ENCODE assay signal across 8 cellular contexts in genomic region chr14:77039285-77040058, GRCh38. TPM values are rescaled to one million over a fixed set of nuclear protein-coding genes. Genes with fewer than 3 reads are reported as not detected.
A peak's percentile ranks its signal among the peaks of the same experiment; 100 is the strongest.
DNase-seq lines count a peak whose midpoint lies in the region; ATAC-seq lines count a peak whose summit lies in the region.

No MANE protein-coding gene starts in this region.

- peak overlapping the region; percentile 94 for H3K4me2 ChIP-seq in Karpas-422 (ENCODE audit: low read depth, low read length, poor library complexity, severe bottlenecking)

- H3K4me1 ChIP-seq in Karpas-422 (ENCODE audit: low read length): peaks cover 52% of the 10 kb centered on the region
- H3K4me1 ChIP-seq in iPS-20b (ENCODE audit: insufficient read depth, low read length): peaks cover 75% of the 10 kb centered on the region
- peaks cover 33 to 88% (median 82%) of the 10 kb centered on the region in 5 donors for H3K4me1 ChIP-seq in subcutaneous abdominal adipose tissue (ENCODE audit: control insufficient read depth in 5 of 5, insufficient read depth in 5 of 5, low read length in 5 of 5)

- no peaks in the 10 kb centered on the region for H3K27me3 Mint-ChIP-seq in activated T-cell treated with anti-CD3 and anti-CD28 coated beads, Interleukin-2, amount 50 U/mL, for 24 hours
- no peaks in the 10 kb centered on the region for H3K27me3 Mint-ChIP-seq in activated naive CD8-positive, alpha-beta T cell treated with anti-CD3 and anti-CD28 coated beads, Interleukin-2, amount 10 ng/mL, durations not matched to agents 7 days and 5 days

- H3K36me3 ChIP-seq in Karpas-422 (ENCODE audit: insufficient read depth, low read length) (no peaks in the 10 kb centered on the region), iPS-20b (ENCODE audit: insufficient read depth, low read depth, low read length) (no peaks in the 10 kb centered on the region), subcutaneous abdominal adipose tissue (ENCODE audit: control insufficient read depth in 5 of 5, insufficient read depth in 5 of 5, low read length in 5 of 5) (no peaks in the 10 kb centered on the region)

- no peaks in the 10 kb centered on the region for H3K27me3 ChIP-seq in Karpas-422 (ENCODE audit: low read length)
- H3K27me3 ChIP-seq in iPS-20b (ENCODE audit: insufficient read depth, low read length): peaks cover 33% of the 10 kb centered on the region
- no peaks in the 10 kb centered on the region for H3K27me3 ChIP-seq in subcutaneous abdominal adipose tissue (ENCODE audit: control insufficient read depth in 5 of 5, insufficient read depth in 4 of 5, low read length in 5 of 5)

- H3K9ac ChIP-seq in Karpas-422 (ENCODE audit: low read length) (peak overlapping the region; percentile 74), iPS-20b (ENCODE audit: low read depth, low read length) (peak overlapping the region; percentile 19; the same call in 1 of the 2 replicates), subcutaneous abdominal adipose tissue (ENCODE audit: low read length in 5 of 5) (peak overlapping the region; percentile 30 to 66 (median 60))

- H3K27ac ChIP-seq in Karpas-422 (ENCODE audit: low read length) (peak overlapping the region; percentile 95), iPS-20b (ENCODE audit: low read length) (no peak overlapping the region), subcutaneous abdominal adipose tissue (ENCODE audit: low read depth, low read length) (peak overlapping the region; percentile 95)

- H3K9me3 ChIP-seq in Karpas-422 (ENCODE audit: low read length) (no peaks in the 10 kb centered on the region), iPS-20b (ENCODE audit: insufficient read depth, low read depth, low read length) (no peaks in the 10 kb centered on the region), subcutaneous abdominal adipose tissue (ENCODE audit: control insufficient read depth in 5 of 5, low read length in 5 of 5) (no peaks in the 10 kb centered on the region)

- peaks cover 87% of the 10 kb centered on the region for H3K4me1 Mint-ChIP-seq in activated T-cell treated with anti-CD3 and anti-CD28 coated beads, Interleukin-2, amount 50 U/mL, for 24 hours (ENCODE audit: low read depth)
- H3K4me1 Mint-ChIP-seq in activated naive CD8-positive, alpha-beta T cell treated with anti-CD3 and anti-CD28 coated beads, Interleukin-2, amount 10 ng/mL, durations not matched to agents 7 days and 5 days: peaks cover 74% of the 10 kb centered on the region

- peak overlapping the region; percentile 64 for H3K4me3 ChIP-seq in Karpas-422 (ENCODE audit: low read length)
- H3K4me3 ChIP-seq in iPS-20b (ENCODE audit: low read length): peak overlapping the region; percentile 65; the same call in 1 of the 2 replicates
- H3K4me3 ChIP-seq in subcutaneous abdominal adipose tissue (ENCODE audit: low read depth in 1 of 5, low read length in 5 of 5): peak overlapping the region; percentile 14 to 68 (median 41)

- no peaks in the 10 kb centered on the region for H3K9me2 ChIP-seq in Karpas-422 (replicated peaks; ENCODE audit: insufficient read depth, low read length)

- no peaks in the 10 kb centered on the region for H3K9me3 Mint-ChIP-seq in activated T-cell treated with anti-CD3 and anti-CD28 coated beads, Interleukin-2, amount 50 U/mL, for 24 hours
- H3K9me3 Mint-ChIP-seq in activated naive CD8-positive, alpha-beta T cell treated with anti-CD3 and anti-CD28 coated beads, Interleukin-2, amount 10 ng/mL, durations not matched to agents 7 days and 5 days: no peaks in the 10 kb centered on the region

- POLR2A ChIA-PET in activated naive CD8-positive, alpha-beta T cell treated with anti-CD3 and anti-CD28 coated beads, Interleukin-2, amount 10 ng/mL, durations not matched to agents 7 days and 5 days (lab: Charles Lee): interaction anchor here (0.8 to 18.0 kb wide), 17 partner anchors 11 to 134 kb away, joined by 3 to 238 read pairs (median 7); partner anchors contain the start of gene IRF2BPL

- H3K27ac Mint-ChIP-seq in activated T-cell treated with anti-CD3 and anti-CD28 coated beads, Interleukin-2, amount 50 U/mL, for 24 hours: peak overlapping the region; percentile 97
- H3K27ac Mint-ChIP-seq in activated naive CD8-positive, alpha-beta T cell treated with anti-CD3 and anti-CD28 coated beads, Interleukin-2, amount 10 ng/mL, durations not matched to agents 7 days and 5 days: peak overlapping the region; percentile 99

- H2AFZ ChIP-seq in Karpas-422 (ENCODE audit: low read length): peak overlapping the region; percentile 63

- H4K20me1 ChIP-seq in Karpas-422 (ENCODE audit: insufficient read depth, low read depth, low read length): no peaks in the 10 kb centered on the region

- no peaks in the 10 kb centered on the region for H3K36me3 Mint-ChIP-seq in activated T-cell treated with anti-CD3 and anti-CD28 coated beads, Interleukin-2, amount 50 U/mL, for 24 hours (ENCODE audit: low read depth)
- H3K36me3 Mint-ChIP-seq in activated naive CD8-positive, alpha-beta T cell treated with anti-CD3 and anti-CD28 coated beads, Interleukin-2, amount 10 ng/mL, durations not matched to agents 7 days and 5 days: peaks cover 2% of the 10 kb centered on the region

- no peak for ATAC-seq in activated naive CD8-positive, alpha-beta T cell treated with anti-CD3 and anti-CD28 coated beads, Interleukin-2, amount 10 ng/mL, durations not matched to agents 7 days and 5 days (ENCODE audit: low read depth)

- no peak for DNase-seq in activated T-cell treated with anti-CD3 and anti-CD28 coated beads, Interleukin-2, amount 50 U/mL, for 24 hours
- DNase-seq in activated T-cell treated with anti-CD3 and anti-CD28 coated beads, Interleukin-2, amount 50 U/mL, for 48 hours: no peak
- DNase-seq in Karpas-422: peak; percentile 83
- DNase-seq in activated naive CD8-positive, alpha-beta T cell treated with anti-CD3 and anti-CD28 coated beads, Interleukin-2, amount 10 ng/mL, durations not matched to agents 7 days and 5 days: no peak
- no peak for DNase-seq in HuH-7 (ENCODE audit: low spot score)
- DNase-seq in kidney glomerular epithelial cell (lab: John Stamatoyannopoulos, UW): no peak

- H3K4me3 Mint-ChIP-seq in activated T-cell treated with anti-CD3 and anti-CD28 coated beads, Interleukin-2, amount 50 U/mL, for 24 hours: peak overlapping the region; percentile 76
- H3K4me3 Mint-ChIP-seq in activated naive CD8-positive, alpha-beta T cell treated with anti-CD3 and anti-CD28 coated beads, Interleukin-2, amount 10 ng/mL, durations not matched to agents 7 days and 5 days: peak overlapping the region; percentile 87

- H3K79me2 ChIP-seq in Karpas-422 (ENCODE audit: low read length): no peaks in the 10 kb centered on the region

RNA-seq across cellular contexts. Expression of gene IRF2BPL, which starts 11.0 kb away (rescaled TPM):
- total RNA-seq in Karpas-422 (2014; rRNA removed; shearing (Covaris generic); ENCODE audit: low replicate concordance): 11.8 and 22.2 TPM in 2 replicates
- 10 to 100 TPM; 38.5 to 41.0 TPM for total RNA-seq in activated naive CD8-positive, alpha-beta T cell treated with anti-CD3 and anti-CD28 coated beads, Interleukin-2, amount 10 ng/mL, durations not matched to agents 7 days and 5 days

RNA-seq across cellular contexts. Expression of gene CIPC, which starts 58.6 kb away (rescaled TPM):
- total RNA-seq in Karpas-422 (2014; rRNA removed; shearing (Covaris generic); ENCODE audit: low replicate concordance): 34.0 and 47.0 TPM in 2 replicates
- 10 to 100 TPM; 14.0 to 14.5 TPM for total RNA-seq in activated naive CD8-positive, alpha-beta T cell treated with anti-CD3 and anti-CD28 coated beads, Interleukin-2, amount 10 ng/mL, durations not matched to agents 7 days and 5 days

Comparison
In these comparisons a context has a peak if more than half of its experiments do, and no peak if none do; other contexts are left out.
1. H3K9ac ChIP-seq: peak in every context shown above with its lines; median percentile 74 in Karpas-422; 60 in subcutaneous abdominal adipose tissue; 19 in iPS-20b.